In the genomic region with DNA sequence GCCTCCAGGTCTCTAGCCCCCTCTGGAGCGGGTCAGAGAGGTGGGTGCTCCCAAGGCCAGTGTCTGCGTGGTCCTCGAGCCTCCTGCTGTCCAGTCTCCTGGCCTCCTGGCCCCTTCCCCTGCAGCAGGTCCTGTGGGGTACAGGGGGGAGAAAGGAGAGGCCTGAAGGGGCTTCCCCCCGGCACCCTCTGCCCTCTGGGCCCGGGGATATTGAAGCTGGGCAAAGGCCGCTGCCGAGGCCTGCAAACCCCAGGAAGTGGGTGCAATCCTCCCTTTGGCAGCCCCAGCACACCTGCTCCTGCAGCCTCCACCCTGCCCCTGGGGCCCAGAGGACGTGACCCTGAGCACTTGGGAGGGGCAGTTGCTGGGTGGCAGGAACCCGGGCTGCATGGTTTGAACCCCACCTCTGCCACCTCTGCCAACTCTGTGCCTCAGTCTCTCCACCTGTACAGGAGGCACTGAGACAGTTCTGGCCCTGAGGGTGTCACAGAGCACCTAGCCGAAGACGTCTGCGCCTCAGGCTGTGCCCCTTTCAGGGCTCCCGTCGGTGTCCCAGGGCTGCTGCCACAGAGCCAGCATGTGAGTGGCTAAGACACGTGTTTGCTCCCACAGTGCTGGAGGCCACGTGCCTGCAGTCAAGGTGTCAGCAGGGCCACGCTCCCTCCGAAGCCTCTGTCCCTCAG, we compare ENCODE assay signal across 22 cellular contexts. TPM values are rescaled to one million over a fixed set of nuclear protein-coding genes. Genes with fewer than 3 reads are reported as not detected.
A peak's percentile ranks its signal among the peaks of the same experiment; 100 is the strongest.
DNase-seq lines count a peak whose midpoint lies in the region; ATAC-seq, FAIRE-seq and TF ChIP-seq lines count a peak whose summit lies in the region.
"Had no signal": no experiment of that assay in that cellular context is flagged by ENCODE, and none has a peak within 500 bp of the region (broad histone marks: within the 10 kb centered on the region; RNA-seq: fewer than 3 reads in every experiment).

No MANE protein-coding gene starts in this region.

- TF ChIP-seq CTCF in heart right ventricle (IDR thresholded peaks at IDR 0.05) (no peak), H1 (IDR thresholded peaks at IDR 0.05; ENCODE audit: control extremely low read depth in 1 of 3, insufficient read depth in 1 of 3, low read depth in 1 of 3, low read length in 3 of 3) (no peak)

- H3K23ac ChIP-seq in H1 (ENCODE audit: insufficient read length) (no peak overlapping the region), neuronal stem cell (ENCODE audit: low read depth, low read length, poor library complexity) (no peak overlapping the region)

- POLR2A ChIA-PET in H1 (lab: Charles Lee; ENCODE audit: partially characterized antibody) = no interaction called here

- no peak overlapping the region for H3K56ac ChIP-seq in H1 (replicated peaks; ENCODE audit: insufficient read length, low read depth, low read length)

- H4K91ac ChIP-seq in H1 (replicated peaks; ENCODE audit: insufficient read length, low read length) (no peak overlapping the region), neuronal stem cell (ENCODE audit: low read depth, low read length, poor library complexity) (no peak overlapping the region)

- H3K18ac ChIP-seq in H1 (ENCODE audit: extremely low read depth, low read length) (no peak overlapping the region), neuronal stem cell (ENCODE audit: low read length) (peak overlapping the region; percentile 94)

- no peaks in the 10 kb centered on the region for H3K9me3 ChIP-seq in right cardiac atrium (ENCODE audit: control insufficient read depth, low read length)
- H3K9me3 ChIP-seq in heart right ventricle = no peaks in the 10 kb centered on the region
- H3K9me3 ChIP-seq in H1 (ENCODE audit: insufficient read depth in 2 of 2, low read depth in 1 of 2, low read length in 1 of 2) = no peaks in the 10 kb centered on the region
- H3K9me3 ChIP-seq in neuronal stem cell (replicated peaks in 1 of 2; ENCODE audit: control insufficient read depth in 2 of 2, insufficient read depth in 1 of 2, low read depth in 1 of 2, low read length in 2 of 2) = peaks cover 0 to 4% of the 10 kb centered on the region in 2 donors
- no peaks in the 10 kb centered on the region for H3K9me3 ChIP-seq in aorta (ENCODE audit: control insufficient read depth, low read length)

- H2AFZ ChIP-seq in H1 (ENCODE audit: low read length) (no peak overlapping the region), neuronal stem cell (ENCODE audit: low read length) (no peak overlapping the region)
- H2AFZ ChIP-seq: PC-9 had no signal

- H3K4me1 ChIP-seq in right cardiac atrium (ENCODE audit: control insufficient read depth, insufficient read depth, low read length) (peaks cover 2% of the 10 kb centered on the region), heart right ventricle (peaks cover 0 to 7% (median 0%) of the 10 kb centered on the region in 9 donors), H1 (replicated peaks in 1 of 4; ENCODE audit: control insufficient read depth in 3 of 4, insufficient read depth in 4 of 4, low read length in 3 of 4) (peaks cover 0 to 5% (median 2%) of the 10 kb centered on the region in 4 experiments; a peak in 2 of 7 replicates), neuronal stem cell (ENCODE audit: control insufficient read depth in 2 of 2, insufficient read depth in 1 of 2, low read depth in 1 of 2, low read length in 2 of 2) (peaks cover 16 to 24% of the 10 kb centered on the region in 2 donors), aorta (ENCODE audit: control insufficient read depth in 1 of 2, insufficient read depth in 2 of 2, low read length in 2 of 2) (no peaks in the 10 kb centered on the region)

- H3K9ac ChIP-seq in H1 (replicated peaks in 1 of 4; ENCODE audit: extremely low read depth in 1 of 4, low read depth in 3 of 4, low read length in 3 of 4) (no peak overlapping the region), neuronal stem cell (ENCODE audit: low read depth, low read length, poor library complexity) (no peak overlapping the region)

- H2AK5ac ChIP-seq in H1 (ENCODE audit: low read depth, low read length) (no peak overlapping the region), neuronal stem cell (ENCODE audit: low read depth, low read length) (peak overlapping the region; percentile 31)

- H3K79me1 ChIP-seq in H1 (ENCODE audit: low read depth, low read length) = no peaks in the 10 kb centered on the region
- peaks cover 1% of the 10 kb centered on the region for H3K79me1 ChIP-seq in neuronal stem cell (ENCODE audit: low read depth, low read length)

- H2BK15ac ChIP-seq in H1 (ENCODE audit: low read length) (no peak overlapping the region), neuronal stem cell (ENCODE audit: low read length) (peak overlapping the region; percentile 75)

- H2BK20ac ChIP-seq in H1 (ENCODE audit: low read length) = no peak overlapping the region

- TF ChIP-seq POLR2A in H1 (IDR thresholded peaks at IDR 0.05; ENCODE audit: control extremely low read depth in 1 of 2, low read depth in 2 of 2, low read length in 2 of 2) = no peak

- ATAC-seq in right cardiac atrium = no peak
- no peak for ATAC-seq in heart right ventricle
- ATAC-seq in aorta (ENCODE audit: low FRiP score) = no peak

- H2BK12ac ChIP-seq in H1 (ENCODE audit: low read depth, low read length) (peak overlapping the region; percentile 75; the same call in 1 of the 2 replicates), neuronal stem cell (ENCODE audit: low read length) (peak overlapping the region; percentile 44)

- no peak overlapping the region for H2BK120ac ChIP-seq in H1 (replicated peaks; ENCODE audit: low read depth, low read length)
- peak overlapping the region; percentile 89 for H2BK120ac ChIP-seq in neuronal stem cell (ENCODE audit: low read depth, low read length)

- H3K4me2 ChIP-seq in H1 (ENCODE audit: insufficient read depth in 1 of 2, low read depth in 2 of 2, low read length in 2 of 2) (no peak overlapping the region), neuronal stem cell (ENCODE audit: insufficient read depth, low read length, poor library complexity, severe bottlenecking) (no peak overlapping the region)
- H3K4me2 ChIP-seq: PC-9 had no signal

- no peak overlapping the region for H3K27ac ChIP-seq in right cardiac atrium (ENCODE audit: low read length)
- no peak overlapping the region for H3K27ac ChIP-seq in heart right ventricle
- no peak overlapping the region for H3K27ac ChIP-seq in H1 (ENCODE audit: low read depth, low read length)
- no peak overlapping the region for H3K27ac ChIP-seq in neuronal stem cell (replicated peaks; ENCODE audit: low read length)
- no peak overlapping the region for H3K27ac ChIP-seq in aorta (ENCODE audit: low read depth in 1 of 2, low read length in 2 of 2)
- H3K27ac ChIP-seq: PC-9 had no signal

- CTCF ChIA-PET in H1 (lab: Charles Lee; ENCODE audit: partially characterized antibody) = interaction anchor here (2.4 to 2.6 kb wide), 2 partner anchors 14 to 19 kb away, joined by 12 read pairs; no protein-coding TSS in a partner anchor

- H4K8ac ChIP-seq in H1 (ENCODE audit: extremely low read depth, insufficient read depth, low read length) (no peak overlapping the region; the same call in 1 of the 2 replicates), neuronal stem cell (ENCODE audit: low read depth, low read length) (peak overlapping the region; percentile 52)

- intact Hi-C loops in right cardiac atrium (cut with DNase I) (no loop called here), heart right ventricle (cut with DNase I) (no loop called here), aorta (cut with DNase I) (no loop called here)

- TF ChIP-seq RAD21 in H1 (IDR thresholded peaks at IDR 0.05 in 1 of 2, conservative IDR thresholded peaks at IDR 0.05 in 1 of 2; ENCODE audit: low read depth in 2 of 2, low read length in 2 of 2) = no peak

- no peak for FAIRE-seq in H1 (lab: Jason Lieb, UNC)

- H2BK5ac ChIP-seq in H1 (ENCODE audit: low read depth, low read length) (no peak overlapping the region; the same call in 1 of the 2 replicates), neuronal stem cell (ENCODE audit: low read length) (peak overlapping the region; percentile 55)

- H3K79me2 ChIP-seq in H1 (ENCODE audit: control insufficient read depth in 1 of 2, insufficient read depth in 2 of 2, low read length in 2 of 2) = no peaks in the 10 kb centered on the region

- no peaks in the 10 kb centered on the region for H3K23me2 ChIP-seq in H1 (ENCODE audit: low read depth, low read length)

- no peaks in the 10 kb centered on the region for H4K20me1 ChIP-seq in H1 (replicated peaks in 1 of 2; ENCODE audit: control insufficient read depth in 1 of 2, insufficient read depth in 2 of 2, low read length in 2 of 2)

- peak in 2 of 3 donors; percentile 45 to 49 for DNase-seq in right cardiac atrium
- DNase-seq in heart right ventricle = no peak
- no peak for DNase-seq in H1 (ENCODE audit: low read depth in 1 of 2, low spot score in 2 of 2)
- no peak for DNase-seq in neuronal stem cell (ENCODE audit: low spot score)
- DNase-seq in aorta = peak; percentile 19 to 62
- DNase-seq in epidermal melanocyte (ENCODE audit: insufficient read length, low spot score) = no peak
- no peak for DNase-seq in NCI-H2107 treated with DMSO at 0.1 percent for 48 hours (lab: John Stamatoyannopoulos, UW; ENCODE audit: unreplicated experiment)
- no peak for DNase-seq in activated gamma-delta T cell treated with Interleukin-2 at 50 U/mL for 16 hours
- DNase-seq: AML-193; Calu3; CD4-positive, alpha-beta T cell; GF-D8; GOT3; HFFc6; Kasumi-1; NCI-H1105 treated with DMSO at 0.1 percent for 48 hours; NCI-H187; NCI-H2171; NCI-H446 treated with DMSO at 0.1 percent for 48 hours; NCI-H774; PC-9; SHP77 treated with DMSO at 0.1 percent for 48 hours had no signal

- no peaks in the 10 kb centered on the region for H3K27me3 ChIP-seq in right cardiac atrium (ENCODE audit: control insufficient read depth, insufficient read depth)
- H3K27me3 ChIP-seq in heart right ventricle = no peaks in the 10 kb centered on the region
- no peaks in the 10 kb centered on the region; a peak in 2 of 7 replicates for H3K27me3 ChIP-seq in H1 (replicated peaks in 1 of 4; ENCODE audit: control insufficient read depth in 3 of 4, extremely low read depth in 1 of 4, insufficient read depth in 3 of 4, low read length in 3 of 4)
- H3K27me3 ChIP-seq in neuronal stem cell (ENCODE audit: control insufficient read depth in 3 of 3, insufficient read depth in 3 of 3, low read depth in 1 of 3, low read length in 3 of 3) = no peaks in the 10 kb centered on the region
- H3K27me3 ChIP-seq in aorta (ENCODE audit: control insufficient read depth in 1 of 2, insufficient read depth in 2 of 2, low read length in 1 of 2) = no peaks in the 10 kb centered on the region

- no peak overlapping the region for H3K4ac ChIP-seq in H1 (replicated peaks; ENCODE audit: insufficient read length, low read depth, low read length)
- peak overlapping the region; percentile 19 for H3K4ac ChIP-seq in neuronal stem cell (ENCODE audit: low read length)

- H3K4me3 ChIP-seq in right cardiac atrium (ENCODE audit: low read length) (no peak overlapping the region), heart right ventricle (no peak overlapping the region), H1 (ENCODE audit: extremely low read depth in 1 of 4, insufficient read depth in 2 of 4, low read depth in 3 of 4, low read length in 4 of 4) (no peak overlapping the region), neuronal stem cell (ENCODE audit: low read length in 2 of 2) (peak overlapping the region in 1 of 2 donors; percentile 46), aorta (ENCODE audit: low read length in 2 of 2) (no peak overlapping the region)
- H3K4me3 ChIP-seq: PC-9 had no signal

- H3K36me3 ChIP-seq in heart right ventricle = no peaks in the 10 kb centered on the region
- H3K36me3 ChIP-seq in H1 (ENCODE audit: control insufficient read depth in 2 of 4, insufficient read depth in 4 of 4, low read length in 3 of 4) = no peaks in the 10 kb centered on the region
- no peaks in the 10 kb centered on the region for H3K36me3 ChIP-seq in neuronal stem cell (replicated peaks in 1 of 2; ENCODE audit: control insufficient read depth in 2 of 2, insufficient read depth in 2 of 2, low read length in 2 of 2)
- H3K36me3 ChIP-seq in aorta (ENCODE audit: control insufficient read depth in 1 of 2, insufficient read depth in 2 of 2, low read length in 1 of 2) = no peaks in the 10 kb centered on the region

- no peak overlapping the region for H4K5ac ChIP-seq in H1 (ENCODE audit: insufficient read length, low read depth, low read length)

- no peak overlapping the region for H3K14ac ChIP-seq in H1 (ENCODE audit: insufficient read length)
- peak overlapping the region; percentile 73 for H3K14ac ChIP-seq in neuronal stem cell (ENCODE audit: low read length)

- TF ChIP-seq EP300 in H1 (IDR thresholded peaks at IDR 0.05; ENCODE audit: borderline replicate concordance in 1 of 2, low read depth in 2 of 2, low read length in 2 of 2) = no peak

- WGBS in right cardiac atrium = 86% methylated on average over 18 of the region's 18 CpGs
- 85 to 88% methylated on average over 18 of the region's 18 CpGs for WGBS in heart right ventricle, 2 donors
- 96% methylated on average over 17 of the region's 18 CpGs; no CpG with 5 or more reads in 1 of the 2 experiments for WGBS in H1 (ENCODE audit: extremely low coverage in 1 of 2, insufficient coverage in 1 of 2, insufficient read length in 1 of 2, insufficient replicate concordance in 2 of 2, low coverage in 1 of 2, low lambda C conversion rate in 2 of 2, missing lambda C conversion rate in 1 of 2), 2 experiments
- WGBS in neuronal stem cell (ENCODE audit: extremely low coverage in 2 of 2, insufficient read length in 2 of 2, insufficient replicate concordance in 1 of 2), 2 donors = no CpG with 5 or more reads among the region's 18 CpGs
- WGBS in aorta, 2 donors = 86 to 95% methylated on average over 18 of the region's 18 CpGs

RNA-seq across cellular contexts. Expression of gene INPP5A, which starts 59.1 kb away (rescaled TPM):
- total RNA-seq in right cardiac atrium = 100 to 1,000 TPM in 2 of 4 donors, 10 to 100 TPM in 2; 92.0 to 116 (median 99.2) TPM
- polyA plus RNA-seq in right cardiac atrium = 60.0 TPM
- total RNA-seq in heart right ventricle = 100 to 1,000 TPM in 8 of 10 donors, 10 to 100 TPM in 2; 92.6 to 122 (median 109) TPM
- polyA plus RNA-seq in heart right ventricle = 10 to 100 TPM; 30.4 to 45.1 TPM
- 25.5 and 27.5 TPM in 2 replicates for total RNA-seq in H1 (2021; fragmentation: NEBNext Ultra II Directional; extraction: Animal tissue kit (Norgen Biotek cat#: 25700))
- 16.8 and 19.7 TPM in 2 replicates for polyA plus RNA-seq in H1 (2011; rRNA removed)
- polyA plus RNA-seq in H1 (2011; cell fraction: cytosol; rRNA removed) = 15.9 TPM
- 12.0 TPM for polyA plus RNA-seq in H1 (2011; cell fraction: nucleus; rRNA removed)
- polyA plus RNA-seq in H1 (2012, experiment 1 of 2) = 16.0 to 19.8 TPM (median 18.0 TPM) in 4 replicates
- 19.3 TPM for polyA plus RNA-seq in H1 (2012, experiment 2 of 2)
- 15.4 TPM for polyA plus RNA-seq in H1 (2013, experiment 1 of 2)
- polyA plus RNA-seq in H1 (2013, experiment 2 of 2) = 14.7 TPM
- polyA minus RNA-seq in H1 (2011; rRNA and poly(A)+ RNA removed) = 21.6 and 22.1 TPM in 2 replicates
- 12.3 TPM for polyA minus RNA-seq in H1 (2011; cell fraction: cytosol; rRNA and poly(A)+ RNA removed)
- polyA minus RNA-seq in H1 (2011; cell fraction: nucleus; rRNA and poly(A)+ RNA removed) = 12.1 TPM
- 13.4 TPM for polyA plus RNA-seq in neuronal stem cell (2013, experiment 1 of 2)
- 13.7 TPM for polyA plus RNA-seq in neuronal stem cell (2013, experiment 2 of 2)
- 100 to 1,000 TPM in 1 of 2 donors, 10 to 100 TPM in 1; 66.4 to 112 TPM for total RNA-seq in aorta
- polyA plus RNA-seq in aorta = 10 to 100 TPM; 37.7 to 43.4 TPM

Comparison
In these comparisons a context has a peak if more than half of its experiments do, and no peak if none do; other contexts are left out.
1. DNase-seq: peak in right cardiac atrium (2 of 3) and aorta (2 of 2); none in heart right ventricle (0 of 2), H1 (0 of 2), neuronal stem cell (single experiment), epidermal melanocyte (single experiment), NCI-H2107 treated with DMSO at 0.1 percent for 48 hours (single experiment) and activated gamma-delta T cell treated with Interleukin-2 at 50 U/mL for 16 hours (single experiment).